In genomic region chrX:93874554-93874953, GRCh38 we compare ENCODE assay signal across 11 cellular contexts.
A peak's percentile ranks its signal among the peaks of the same experiment; 100 is the strongest.
DNase-seq lines count a peak whose midpoint lies in the region; ATAC-seq and TF ChIP-seq lines count a peak whose summit lies in the region.
"Had no signal": no experiment of that assay in that cellular context is flagged by ENCODE, and none has a peak within 500 bp of the region (broad histone marks: within the 10 kb centered on the region; RNA-seq: fewer than 3 reads in every experiment).

No MANE protein-coding gene starts in this region.

- H2AFZ ChIP-seq in MM.1S (ENCODE audit: low read length): no peak overlapping the region
- no peak overlapping the region for H2AFZ ChIP-seq in mammary epithelial cell (ENCODE audit: low read depth, low read length)
- H2AFZ ChIP-seq in neural cell (ENCODE audit: low read depth, low read length): no peak overlapping the region

- peaks cover 6% of the 10 kb centered on the region for H3K9me3 Mint-ChIP-seq in CD4-positive, alpha-beta T cell

- H3K4me3 Mint-ChIP-seq in CD4-positive, alpha-beta T cell: no peak overlapping the region
- H3K4me3 Mint-ChIP-seq: T-helper 17 cell had no signal

- H3K27ac Mint-ChIP-seq in CD4-positive, alpha-beta T cell: no peak overlapping the region
- H3K27ac Mint-ChIP-seq: T-helper 17 cell had no signal

- H3K4me1 ChIP-seq in MM.1S (ENCODE audit: low read length) (no peaks in the 10 kb centered on the region), mammary epithelial cell (ENCODE audit: insufficient read depth, low read length) (no peaks in the 10 kb centered on the region)

- peak; percentile 56 for TF ChIP-seq RAD21 in neural cell (conservative IDR thresholded peaks at IDR 0.05)

- H3K36me3 Mint-ChIP-seq in CD4-positive, alpha-beta T cell (ENCODE audit: low read depth): no peaks in the 10 kb centered on the region

- no peaks in the 10 kb centered on the region for H3K27me3 ChIP-seq in MM.1S (replicated peaks; ENCODE audit: insufficient read depth, low read length)
- H3K27me3 ChIP-seq in mammary epithelial cell (ENCODE audit: insufficient read depth, low read length): no peaks in the 10 kb centered on the region
- H3K27me3 ChIP-seq in neural cell (ENCODE audit: insufficient read depth, low read depth, low read length): no peaks in the 10 kb centered on the region
- no peaks in the 10 kb centered on the region for H3K27me3 ChIP-seq in CD4-positive, alpha-beta T cell (ENCODE audit: control insufficient read depth, insufficient read depth, low read length)

- ATAC-seq in HG03139 (IDR thresholded peaks at IDR 0.05; ENCODE audit: unreplicated experiment): no peak
- ATAC-seq in CD4-positive, alpha-beta T cell (ENCODE audit: poor library complexity): no peak
- ATAC-seq: T-helper 17 cell had no signal

- H3K9ac ChIP-seq in MM.1S (ENCODE audit: low read length): no peak overlapping the region
- H3K9ac ChIP-seq in mammary epithelial cell (ENCODE audit: insufficient read depth, low read length): no peak overlapping the region
- H3K9ac ChIP-seq in neural cell (ENCODE audit: low read length): no peak overlapping the region

- no peaks in the 10 kb centered on the region for H4K20me1 ChIP-seq in MM.1S (ENCODE audit: insufficient read depth, low read length)
- no peaks in the 10 kb centered on the region for H4K20me1 ChIP-seq in mammary epithelial cell (ENCODE audit: insufficient read depth, low read length)
- H4K20me1 ChIP-seq in neural cell (ENCODE audit: insufficient read depth): no peaks in the 10 kb centered on the region

- H3K9me3 ChIP-seq in MM.1S (replicated peaks; ENCODE audit: insufficient read depth, low read length) (no peaks in the 10 kb centered on the region), mammary epithelial cell (replicated peaks; ENCODE audit: insufficient read depth, low read length) (peaks cover 8% of the 10 kb centered on the region), neural cell (ENCODE audit: low read length) (no peaks in the 10 kb centered on the region)
- H3K9me3 ChIP-seq in CD4-positive, alpha-beta T cell (ENCODE audit: control insufficient read depth, low read length): no peaks in the 10 kb centered on the region

- intact Hi-C loops in mammary epithelial cell (cut with micrococcal nuclease): loop anchor here (1.0 to 10.0 kb wide), 4 partner anchors 184 to 790 kb away; no protein-coding TSS in a partner anchor
- intact Hi-C loops in CD4-positive, alpha-beta T cell (cut with DNase I, micrococcal nuclease): no loop called here

- POLR2A ChIA-PET in GM10248 (lab: Yijun Ruan, JAX): no interaction called here
- POLR2A ChIA-PET in CD4-positive, alpha-beta T cell (lab: Charles Lee): no interaction called here

- CTCF ChIA-PET in GM10248 (lab: Yijun Ruan, JAX) (no interaction called here), mammary epithelial cell (lab: Charles Lee; ENCODE audit: low non-redundant PET) (no interaction called here)
- CTCF ChIA-PET in CD4-positive, alpha-beta T cell (lab: Charles Lee): no interaction called here

- H3K4me1 Mint-ChIP-seq in CD4-positive, alpha-beta T cell (ENCODE audit: low read depth): no peaks in the 10 kb centered on the region
- H3K4me1 Mint-ChIP-seq: T-helper 17 cell had no signal

- DNase-seq in GM10248 (ENCODE audit: extremely low spot score): no peak
- DNase-seq in MM.1S: peak; percentile 40
- DNase-seq in mammary epithelial cell: peak; percentile 8
- no peak for DNase-seq in NCI-H128 (lab: John Stamatoyannopoulos, UW; ENCODE audit: unreplicated experiment)
- no peak for DNase-seq in stimulated activated naive CD4-positive, alpha-beta T cell treated with Interleukin-2 at 50 U/mL for 16 hours (lab: John Stamatoyannopoulos, UW)
- DNase-seq in CD4-positive, alpha-beta T cell: no peak
- DNase-seq: effector CD4-positive, alpha-beta T cell; T-helper 17 cell had no signal

- no TSS peak for BruUV-seq in mammary epithelial cell (replicated peaks; lab: Mats Ljungman, UMichigan)

- WGBS in mammary epithelial cell (ENCODE audit: low coverage, missing lambda C conversion rate): 7% methylated on average over 4 of the region's 4 CpGs

- dilution Hi-C loops in mammary epithelial cell (cut with HindIII; ENCODE audit: low sequenced_read_pairs): no loop called here

- no peaks in the 10 kb centered on the region for H3K9me2 ChIP-seq in MM.1S (replicated peaks; ENCODE audit: insufficient read depth, low read length)
- no peaks in the 10 kb centered on the region for H3K9me2 ChIP-seq in neural cell (ENCODE audit: insufficient read depth, low read length)

- H3K79me2 ChIP-seq in MM.1S (ENCODE audit: low read length): no peaks in the 10 kb centered on the region
- no peaks in the 10 kb centered on the region for H3K79me2 ChIP-seq in mammary epithelial cell (ENCODE audit: insufficient read depth, low read length)
- no peaks in the 10 kb centered on the region for H3K79me2 ChIP-seq in neural cell (replicated peaks; ENCODE audit: insufficient read depth, low read length)

- no peaks in the 10 kb centered on the region for H3F3A ChIP-seq in MM.1S (ENCODE audit: insufficient read depth, low read length)
- no peaks in the 10 kb centered on the region for H3F3A ChIP-seq in neural cell (ENCODE audit: insufficient read depth, low read length, poor library complexity, severe bottlenecking)

- TF ChIP-seq CTCF in GM10248 (IDR thresholded peaks at IDR 0.05; ENCODE audit: control extremely low read depth, extremely low read depth, low read depth, missing control alignments) (peak; percentile 17), MM.1S (IDR thresholded peaks at IDR 0.05; ENCODE audit: low read length) (peak; percentile 67), mammary epithelial cell (conservative IDR thresholded peaks at IDR 0.05 in 1 of 2, IDR thresholded peaks at IDR 0.05 in 1 of 2; ENCODE audit: extremely low read depth in 1 of 2, insufficient read depth in 1 of 2, low read depth in 1 of 2, low read length in 2 of 2) (peak; percentile 39 to 69), neural cell (IDR thresholded peaks at IDR 0.05; ENCODE audit: poor library complexity, severe bottlenecking) (peak; percentile 56)
- TF ChIP-seq CTCF in CD4-positive, alpha-beta T cell (IDR thresholded peaks at IDR 0.05): no peak

- no peak overlapping the region for H3K27ac ChIP-seq in MM.1S (ENCODE audit: low read length)
- H3K27ac ChIP-seq in mammary epithelial cell (ENCODE audit: insufficient read depth, low read depth, low read length): no peak overlapping the region
- H3K27ac ChIP-seq in neural cell (ENCODE audit: low read length): no peak overlapping the region
- H3K27ac ChIP-seq in CD4-positive, alpha-beta T cell (ENCODE audit: low read depth, low read length): no peak overlapping the region
- H3K27ac ChIP-seq: skin epidermis had no signal

- H3K36me3 ChIP-seq in MM.1S (replicated peaks; ENCODE audit: insufficient read depth, low read length): no peaks in the 10 kb centered on the region
- no peaks in the 10 kb centered on the region for H3K36me3 ChIP-seq in mammary epithelial cell (ENCODE audit: insufficient read depth, low read length)
- H3K36me3 ChIP-seq in neural cell (ENCODE audit: insufficient read depth, low read length): no peaks in the 10 kb centered on the region

- TF ChIP-seq EP300 in neural cell (conservative IDR thresholded peaks at IDR 0.05; ENCODE audit: poor library complexity, severe bottlenecking): no peak

- H3K27me3 Mint-ChIP-seq in CD4-positive, alpha-beta T cell: no peaks in the 10 kb centered on the region
- H3K27me3 Mint-ChIP-seq: T-helper 17 cell had no signal

- H3K4me2 ChIP-seq in MM.1S (ENCODE audit: low read depth, low read length) (no peak overlapping the region), mammary epithelial cell (ENCODE audit: insufficient read depth, low read depth, low read length) (no peak overlapping the region), neural cell (ENCODE audit: low read length) (no peak overlapping the region)

- in situ Hi-C loops in mammary epithelial cell (cut with MboI; ENCODE audit: low sequenced_read_pairs in 2 of 2): loop anchor here in 1 of 2 donors (25.0 kb wide), 1 partner anchor 763 kb away; no protein-coding TSS in a partner anchor

- H3K4me3 ChIP-seq in MM.1S (ENCODE audit: low read length) (no peak overlapping the region), mammary epithelial cell (replicated peaks in 1 of 3; ENCODE audit: insufficient read depth in 1 of 3, low read depth in 2 of 3, low read length in 3 of 3) (no peak overlapping the region), neural cell (ENCODE audit: low read length) (no peak overlapping the region)
- H3K4me3 ChIP-seq: skin epidermis had no signal

TF ChIP-seq in neural cell, 6 proteins besides CTCF, POLR2A, EP300 and RAD21:
- TF ChIP-seq SMC3 (conservative IDR thresholded peaks at IDR 0.05; ENCODE audit: poor library complexity) (peak; percentile 58), POLR2AphosphoS5 (IDR thresholded peaks at IDR 0.05) (no peak), MXI1 (conservative IDR thresholded peaks at IDR 0.05; ENCODE audit: poor library complexity, severe bottlenecking) (no peak), EZH2 (IDR thresholded peaks at IDR 0.05; ENCODE audit: borderline replicate concordance, insufficient read depth, low read length, poor library complexity, severe bottlenecking) (no peak), TAF1 (IDR thresholded peaks at IDR 0.05; ENCODE audit: low read depth) (no peak), REST (IDR thresholded peaks at IDR 0.05; ENCODE audit: borderline replicate concordance) (no peak)

Comparison
In these comparisons a context has a peak if more than half of its experiments do, and no peak if none do; other contexts are left out.
1. DNase-seq: peak in MM.1S (single experiment) and mammary epithelial cell (single experiment); none in GM10248 (single experiment), NCI-H128 (single experiment), stimulated activated naive CD4-positive, alpha-beta T cell treated with Interleukin-2 at 50 U/mL for 16 hours (single experiment) and CD4-positive, alpha-beta T cell (0 of 10).